26 cellular contexts compared by ENCODE assay signal in the genomic region with DNA sequence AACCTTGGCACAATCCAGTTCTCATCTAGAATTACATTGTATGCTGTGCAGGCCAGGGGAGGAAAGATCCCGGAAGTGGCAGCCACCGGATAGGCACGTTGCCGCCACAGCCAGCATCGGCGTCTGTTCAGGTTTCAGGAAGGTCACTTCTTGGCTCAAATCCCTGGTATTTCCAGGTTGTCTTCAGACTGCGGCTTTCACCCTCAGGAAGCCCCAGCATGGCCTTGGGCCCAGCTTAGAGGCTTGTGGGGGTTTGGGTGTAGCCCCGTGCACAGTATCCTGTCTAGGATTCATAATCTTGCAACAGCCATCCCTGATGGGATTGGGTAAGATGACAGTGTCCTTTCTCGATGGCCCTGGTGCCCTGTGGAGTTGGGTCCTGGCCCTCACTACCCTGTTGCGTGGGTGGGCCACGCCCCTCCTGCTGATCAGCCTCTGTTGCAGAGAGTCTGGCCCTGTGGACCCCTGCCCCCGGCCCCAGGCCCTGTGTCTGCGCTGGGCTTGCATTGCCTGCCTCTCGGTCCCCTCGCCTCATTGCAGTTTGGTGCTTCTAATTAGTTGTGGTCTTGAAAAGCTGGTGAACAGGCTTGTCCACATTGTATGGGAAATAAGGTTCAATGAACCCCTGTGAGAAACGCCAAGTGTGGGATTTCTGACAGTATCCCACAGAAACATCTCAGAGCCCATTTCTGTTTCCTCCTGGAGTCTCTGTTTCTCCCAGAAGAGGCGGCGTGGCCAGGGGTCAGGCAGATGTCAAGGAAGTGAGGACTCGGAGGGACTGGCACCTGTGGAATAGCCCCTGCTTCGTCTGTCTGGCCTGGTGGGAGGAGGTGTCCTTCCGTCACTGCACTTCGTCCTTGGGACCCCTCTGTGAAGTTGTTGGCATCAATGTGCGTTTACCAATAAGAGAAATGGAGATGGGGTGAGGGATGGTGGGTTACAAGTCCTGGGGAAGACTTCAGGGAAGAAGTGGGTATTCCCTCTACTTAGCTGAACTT.
DNase-seq lines count a peak whose midpoint lies in the region; ATAC-seq, FAIRE-seq and TF ChIP-seq lines count a peak whose summit lies in the region.
"Had no signal": no experiment of that assay in that cellular context is flagged by ENCODE, and none has a peak within 500 bp of the region (broad histone marks: within the 10 kb centered on the region; RNA-seq: fewer than 3 reads in every experiment).

No MANE protein-coding gene starts in this region.

- DNase-seq in Daoy (ENCODE audit: low read depth), result peak; percentile 40
- DNase-seq in dermis blood vessel endothelial cell, result peak; percentile 67
- DNase-seq in left lobe of liver (ENCODE audit: low spot score), result no peak
- no peak for DNase-seq in spleen
- no peak for DNase-seq in NCI-H510A (lab: John Stamatoyannopoulos, UW)
- DNase-seq in GM19239 (ENCODE audit: insufficient read length, low spot score), result no peak
- DNase-seq: activated CD4-positive, alpha-beta memory T cell treated with anti-CD3 and anti-CD28 coated beads, Interleukin-2, amount 10 ng/mL, durations not matched to agents 7 days and 5 days; activated naive CD4-positive, alpha-beta T cell treated with anti-CD3 and anti-CD28 coated beads, Interleukin-2, amount 50 U/mL, for 16 hours; C1 segment of cervical spinal cord; GF-D8; NCI-H1436 treated with DMSO at 0.1 percent for 48 hours; NCI-H2107; NCI-H345; nephron progenitor cell; ovary; stimulated activated CD8-positive, alpha-beta memory T cell treated with anti-CD3 and anti-CD28 coated beads, Interleukin-4, amount 100 ng/mL, for 48 hours; stimulated activated naive CD8-positive, alpha-beta T cell treated with anti-CD3 and anti-CD28 coated beads, Interleukin-15, amount 100 ng/mL, for 72 hours; SW 1271; T-helper 9 cell had no signal

- no peaks in the 10 kb centered on the region for H3K27me3 ChIP-seq in spleen (replicated peaks in 1 of 7)
- H3K27me3 ChIP-seq: brain microvascular endothelial cell, ovary, vagina had no signal

- H3K36me3 ChIP-seq in spleen, result peaks cover 0 to 21% (median 0%) of the 10 kb centered on the region in 6 donors
- H3K36me3 ChIP-seq: brain microvascular endothelial cell, HAP-1, ovary, vagina had no signal

- 82 to 93% (median 87%) methylated on average over 15 to 23 of the region's 23 CpGs for WGBS in spleen, 5 donors

- peaks cover 0 to 9% (median 1%) of the 10 kb centered on the region in 6 donors for H3K4me1 ChIP-seq in spleen
- H3K4me1 ChIP-seq: HAP-1, vagina had no signal

- peak; percentile 25 for ATAC-seq in left lobe of liver
- no peak for ATAC-seq in HG02623 (IDR thresholded peaks at IDR 0.05; ENCODE audit: unreplicated experiment)
- ATAC-seq: Panc1; stimulated activated naive CD8-positive, alpha-beta T cell treated with anti-CD3 and anti-CD28 coated beads, Interleukin-15, amount 100 ng/mL, for 72 hours had no signal

- no peak for TF ChIP-seq CTCF in spleen (IDR thresholded peaks at IDR 0.05 in 8 of 11, conservative IDR thresholded peaks at IDR 0.05 in 3 of 11)

- H3K9me3 ChIP-seq in spleen, result no peaks in the 10 kb centered on the region
- H3K9me3 ChIP-seq: HAP-1, ovary, vagina had no signal

- H3K4me3 ChIP-seq in spleen, result no peak overlapping the region
- H3K4me3 ChIP-seq: HAP-1, ovary, vagina had no signal

- no peak for TF ChIP-seq POLR2A in spleen (IDR thresholded peaks at IDR 0.05)

- peak overlapping the region in 5 of 8 donors; percentile 1 to 54 (median 14) for H3K27ac ChIP-seq in spleen
- H3K27ac ChIP-seq: brain microvascular endothelial cell, epithelial cell of prostate, ovary, vagina had no signal

- FAIRE-seq in GM19239 (lab: Jason Lieb, UNC), result no peak
- FAIRE-seq: keratinocyte had no signal

- intact Hi-C loops in spleen (cut with DNase I; ENCODE audit: low total_unique reads), result no loop called here

Comparison
In these comparisons a context has a peak if more than half of its experiments do, and no peak if none do; other contexts are left out.
1. DNase-seq: peak in Daoy (single experiment) and dermis blood vessel endothelial cell (single experiment); none in left lobe of liver (single experiment), spleen (single experiment), NCI-H510A (single experiment) and GM19239 (single experiment).